ENCODE assay signal across 22 cellular contexts in the genomic region with DNA sequence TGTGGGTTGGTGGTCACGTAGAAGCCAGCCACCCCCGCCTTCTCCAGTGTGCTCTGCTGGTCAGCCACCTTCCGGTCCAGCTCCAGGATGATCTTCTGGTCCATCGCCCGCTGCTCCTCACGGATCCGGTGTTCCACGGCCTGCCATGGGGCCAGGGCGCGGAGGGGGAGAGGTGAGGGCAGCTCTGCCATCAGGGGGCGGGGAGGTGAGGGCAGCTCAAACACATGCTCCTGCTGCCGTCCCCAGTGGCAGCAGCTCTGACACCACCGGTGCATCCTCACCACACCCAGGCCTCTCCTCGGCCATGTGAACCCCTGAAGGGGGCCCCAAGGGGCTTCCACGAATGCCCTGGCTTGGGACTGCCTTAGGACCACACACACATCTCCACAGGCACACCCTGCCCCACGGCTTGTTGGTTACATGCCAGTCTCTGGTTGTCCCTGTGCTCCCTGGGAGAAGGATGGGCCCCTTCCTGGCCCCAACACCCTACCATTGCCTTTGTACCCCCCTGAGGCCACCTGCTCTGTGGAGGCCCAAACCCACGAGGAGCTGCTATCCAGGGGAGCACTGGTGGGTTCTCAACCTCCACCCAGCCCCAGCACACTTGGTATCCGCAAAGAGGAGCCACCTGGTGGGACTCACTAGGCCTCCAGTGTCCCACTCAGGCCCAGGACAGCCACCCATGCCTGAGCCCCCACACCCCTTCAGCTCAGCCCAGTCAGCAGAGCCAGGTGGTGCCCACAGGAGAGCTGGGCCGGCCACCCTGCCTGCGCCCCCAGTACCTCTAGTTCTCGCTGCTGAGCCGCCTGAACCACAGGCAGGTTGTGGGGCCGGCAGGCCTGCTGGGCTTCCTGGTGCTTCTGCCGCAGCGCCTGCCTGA. TPM values are rescaled to one million over a fixed set of nuclear protein-coding genes. Genes with fewer than 3 reads are reported as not detected.
DNase-seq lines count a peak whose midpoint lies in the region; ATAC-seq, FAIRE-seq and TF ChIP-seq lines count a peak whose summit lies in the region.
"Had no signal": no experiment of that assay in that cellular context is flagged by ENCODE, and none has a peak within 500 bp of the region (broad histone marks: within the 10 kb centered on the region; RNA-seq: fewer than 3 reads in every experiment).

No MANE protein-coding gene starts in this region.

- H3K27me3 ChIP-seq in pancreas (no peaks in the 10 kb centered on the region), gastrocnemius medialis (no peaks in the 10 kb centered on the region)
- H3K27me3 ChIP-seq: hepatocyte had no signal

- intact Hi-C loops in activated CD4-positive, alpha-beta T cell treated with anti-CD3 and anti-CD28 coated beads, Interleukin-2, amount 10 ng/mL, durations not matched to agents 24 days and 14 days (cut with micrococcal nuclease): no loop called here
- intact Hi-C loops in pancreas (cut with DNase I): no loop called here
- intact Hi-C loops in gastrocnemius medialis (cut with DNase I; ENCODE audit: low total_unique reads): no loop called here

- TF ChIP-seq POLR2A in gastrocnemius medialis (IDR thresholded peaks at IDR 0.05): no peak

- peaks cover 19% of the 10 kb centered on the region for H3K4me1 Mint-ChIP-seq in activated CD4-positive, alpha-beta T cell treated with anti-CD3 and anti-CD28 coated beads, Interleukin-2, amount 10 ng/mL, durations not matched to agents 24 days and 14 days
- H3K4me1 Mint-ChIP-seq in stimulated activated naive CD8-positive, alpha-beta T cell treated with anti-CD3 and anti-CD28 coated beads, Interleukin-15, amount 100 ng/mL, for 72 hours: peaks cover 40% of the 10 kb centered on the region

- no peak for FAIRE-seq in pancreas (lab: Jason Lieb, UNC)
- FAIRE-seq: GM12892 had no signal

- no peak overlapping the region for H3K27ac Mint-ChIP-seq in activated CD4-positive, alpha-beta T cell treated with anti-CD3 and anti-CD28 coated beads, Interleukin-2, amount 10 ng/mL, durations not matched to agents 24 days and 14 days
- H3K27ac Mint-ChIP-seq in stimulated activated naive CD8-positive, alpha-beta T cell treated with anti-CD3 and anti-CD28 coated beads, Interleukin-15, amount 100 ng/mL, for 72 hours: peak overlapping the region; percentile 6 to 13
- H3K27ac Mint-ChIP-seq: activated naive CD4-positive, alpha-beta T cell treated with anti-CD3 and anti-CD28 coated beads, Interleukin-2, amount 50 U/mL, for 24 hours; T-cell had no signal

- H3K4me1 ChIP-seq in pancreas (peaks cover 5 to 17% (median 6%) of the 10 kb centered on the region in 3 donors), gastrocnemius medialis (peaks cover 21 to 23% of the 10 kb centered on the region in 2 donors)

- H3K27ac ChIP-seq in pancreas: no peak overlapping the region
- no peak overlapping the region for H3K27ac ChIP-seq in gastrocnemius medialis
- H3K27ac ChIP-seq: hepatocyte had no signal

- in situ Hi-C loops in gastrocnemius medialis (cut with MboI; ENCODE audit: low sequenced_read_pairs in 4 of 4): no loop called here

- TF ChIP-seq CTCF in pancreas (IDR thresholded peaks at IDR 0.05): no peak
- no peak for TF ChIP-seq CTCF in gastrocnemius medialis (IDR thresholded peaks at IDR 0.05 in 4 of 5, conservative IDR thresholded peaks at IDR 0.05 in 1 of 5)

- 89% methylated on average over 24 to 25 of the region's 25 CpGs for WGBS in pancreas, 2 donors

- H3K36me3 ChIP-seq in pancreas (no peaks in the 10 kb centered on the region), gastrocnemius medialis (no peaks in the 10 kb centered on the region)

- peak; percentile 52 for DNase-seq in activated CD4-positive, alpha-beta T cell treated with anti-CD3 and anti-CD28 coated beads, Interleukin-2, amount 10 ng/mL, durations not matched to agents 24 days and 14 days
- DNase-seq in activated CD4-positive, alpha-beta T cell treated with anti-CD3 and anti-CD28 coated beads for 48 hours: no peak
- DNase-seq in stimulated activated naive CD8-positive, alpha-beta T cell treated with anti-CD3 and anti-CD28 coated beads, Interleukin-15, amount 100 ng/mL, for 72 hours: peak; percentile 0 to 10
- no peak for DNase-seq in stimulated activated naive CD8-positive, alpha-beta T cell treated with anti-CD3 and anti-CD28 coated beads, Interleukin-15, Interleukin-2, amounts not matched to agents 100 U/mL and 50 U/mL, for 24 hours
- peak in 4 of 6 donors; percentile 8 to 70 (median 30) for DNase-seq in pancreas
- DNase-seq in gastrocnemius medialis: no peak
- DNase-seq in RKO (ENCODE audit: low spot score): no peak
- DNase-seq: 8988T; C1 segment of cervical spinal cord; DMS153; GF-D8; Kasumi-1; midbrain; NCI-H1105 treated with DMSO at 0.1 percent for 48 hours; NCI-H510A treated with DMSO at 0.1 percent for 48 hours; stimulated activated CD4-positive, alpha-beta T cell treated with anti-CD3 and anti-CD28 coated beads, Interleukin-1b, Interleukin-23, amount 100 ng/mL, for 48 hours had no signal

- no peaks in the 10 kb centered on the region for H3K9me3 Mint-ChIP-seq in activated CD4-positive, alpha-beta T cell treated with anti-CD3 and anti-CD28 coated beads, Interleukin-2, amount 10 ng/mL, durations not matched to agents 24 days and 14 days
- H3K9me3 Mint-ChIP-seq in stimulated activated naive CD8-positive, alpha-beta T cell treated with anti-CD3 and anti-CD28 coated beads, Interleukin-15, amount 100 ng/mL, for 72 hours: no peaks in the 10 kb centered on the region
- H3K9me3 Mint-ChIP-seq: activated naive CD4-positive, alpha-beta T cell treated with anti-CD3 and anti-CD28 coated beads, Interleukin-2, amount 50 U/mL, for 24 hours; neural crest cell; T-cell had no signal

- no peaks in the 10 kb centered on the region for H3K9me3 ChIP-seq in pancreas
- no peaks in the 10 kb centered on the region for H3K9me3 ChIP-seq in gastrocnemius medialis

- no peak overlapping the region for H3K4me3 Mint-ChIP-seq in activated CD4-positive, alpha-beta T cell treated with anti-CD3 and anti-CD28 coated beads, Interleukin-2, amount 10 ng/mL, durations not matched to agents 24 days and 14 days
- no peak overlapping the region for H3K4me3 Mint-ChIP-seq in stimulated activated naive CD8-positive, alpha-beta T cell treated with anti-CD3 and anti-CD28 coated beads, Interleukin-15, amount 100 ng/mL, for 72 hours
- H3K4me3 Mint-ChIP-seq: activated naive CD4-positive, alpha-beta T cell treated with anti-CD3 and anti-CD28 coated beads, Interleukin-2, amount 50 U/mL, for 24 hours; neural crest cell; T-cell had no signal

- ATAC-seq in stimulated activated naive CD8-positive, alpha-beta T cell treated with anti-CD3 and anti-CD28 coated beads, Interleukin-15, amount 100 ng/mL, for 72 hours: no peak
- ATAC-seq in stimulated activated naive CD8-positive, alpha-beta T cell treated with anti-CD3 and anti-CD28 coated beads, Interleukin-15, Interleukin-2, amounts not matched to agents 100 U/mL and 50 U/mL, for 24 hours: no peak
- no peak for ATAC-seq in pancreas
- no peak for ATAC-seq in gastrocnemius medialis
- ATAC-seq in HG02840 (IDR thresholded peaks at IDR 0.05; ENCODE audit: low FRiP score, unreplicated experiment): no peak
- ATAC-seq: T-cell had no signal

- no peaks in the 10 kb centered on the region for H3K36me3 Mint-ChIP-seq in activated CD4-positive, alpha-beta T cell treated with anti-CD3 and anti-CD28 coated beads, Interleukin-2, amount 10 ng/mL, durations not matched to agents 24 days and 14 days (ENCODE audit: low read depth)
- H3K36me3 Mint-ChIP-seq: activated naive CD4-positive, alpha-beta T cell treated with anti-CD3 and anti-CD28 coated beads, Interleukin-2, amount 50 U/mL, for 24 hours; T-cell had no signal

- H3K27me3 Mint-ChIP-seq in activated CD4-positive, alpha-beta T cell treated with anti-CD3 and anti-CD28 coated beads, Interleukin-2, amount 10 ng/mL, durations not matched to agents 24 days and 14 days: no peaks in the 10 kb centered on the region
- H3K27me3 Mint-ChIP-seq in stimulated activated naive CD8-positive, alpha-beta T cell treated with anti-CD3 and anti-CD28 coated beads, Interleukin-15, amount 100 ng/mL, for 72 hours: no peaks in the 10 kb centered on the region
- H3K27me3 Mint-ChIP-seq: activated naive CD4-positive, alpha-beta T cell treated with anti-CD3 and anti-CD28 coated beads, Interleukin-2, amount 50 U/mL, for 24 hours; T-cell had no signal

- H3K4me3 ChIP-seq in pancreas (no peak overlapping the region), gastrocnemius medialis (no peak overlapping the region)
- H3K4me3 ChIP-seq: hepatocyte had no signal

RNA-seq across cellular contexts. Expression of gene DGCR6L, which starts 4.3 kb away (rescaled TPM):
- total RNA-seq in activated CD4-positive, alpha-beta T cell treated with anti-CD3 and anti-CD28 coated beads, Interleukin-2, amount 10 ng/mL, durations not matched to agents 24 days and 14 days: 37.2 TPM in 2 replicates
- 10 to 100 TPM; 17.2 to 23.5 (median 21.6) TPM for total RNA-seq in pancreas
- 10 to 100 TPM; 49.2 to 53.4 TPM for polyA plus RNA-seq in pancreas
- 100 to 1,000 TPM in 1 of 4 donors, 10 to 100 TPM in 3; 43.5 to 105 (median 67.5) TPM for total RNA-seq in gastrocnemius medialis

RNA-seq across cellular contexts. Expression of gene RTN4R, which starts 47.5 kb away (rescaled TPM):
- 1.6 and 1.7 TPM in 2 replicates for total RNA-seq in activated CD4-positive, alpha-beta T cell treated with anti-CD3 and anti-CD28 coated beads, Interleukin-2, amount 10 ng/mL, durations not matched to agents 24 days and 14 days
- 1 to 10 TPM in 5 of 6 donors, under 1 TPM in 1; 0.88 to 7.4 (median 1.9) TPM for total RNA-seq in pancreas
- 1 to 10 TPM; 1.7 TPM for polyA plus RNA-seq in pancreas
- total RNA-seq in gastrocnemius medialis: under 1 TPM in 2 of 4 donors, not detected in 2; 0.29 to 0.75 TPM

Comparison
In these comparisons a context has a peak if more than half of its experiments do, and no peak if none do; other contexts are left out.
1. DNase-seq: peak in activated CD4-positive, alpha-beta T cell treated with anti-CD3 and anti-CD28 coated beads, Interleukin-2, amount 10 ng/mL, durations not matched to agents 24 days and 14 days (single experiment), stimulated activated naive CD8-positive, alpha-beta T cell treated with anti-CD3 and anti-CD28 coated beads, Interleukin-15, amount 100 ng/mL, for 72 hours (2 of 2) and pancreas (4 of 6); none in activated CD4-positive, alpha-beta T cell treated with anti-CD3 and anti-CD28 coated beads for 48 hours (single experiment), stimulated activated naive CD8-positive, alpha-beta T cell treated with anti-CD3 and anti-CD28 coated beads, Interleukin-15, Interleukin-2, amounts not matched to agents 100 U/mL and 50 U/mL, for 24 hours (single experiment), gastrocnemius medialis (0 of 2) and RKO (single experiment).